In the genomic region with DNA sequence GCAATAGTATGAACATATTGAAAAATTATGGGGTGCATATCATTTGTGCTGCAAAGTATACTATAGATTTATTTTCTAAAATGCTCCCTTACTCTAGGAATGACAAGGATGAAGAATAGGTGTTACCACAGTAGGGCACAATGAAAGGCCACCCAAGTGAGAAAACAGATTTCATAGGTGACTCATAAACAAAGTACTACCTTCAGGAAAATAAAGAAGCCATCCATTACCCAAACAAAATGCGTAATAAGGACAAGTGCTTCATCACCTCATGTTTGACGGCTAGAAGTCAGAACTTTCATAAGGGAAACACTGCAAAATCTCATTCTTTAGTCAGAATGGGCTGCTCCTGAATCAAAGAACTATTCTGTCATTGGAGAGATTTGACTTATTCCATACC, we compare ENCODE assay signal across 19 cellular contexts.
"Had no signal": no experiment of that assay in that cellular context is flagged by ENCODE, and none has a peak within 500 bp of the region (broad histone marks: within the 10 kb centered on the region; RNA-seq: fewer than 3 reads in every experiment).

No MANE protein-coding gene starts in this region.

- H3K36me3 ChIP-seq: left ventricle myocardium inferior, prostate gland, right atrium auricular region, thoracic aorta, upper lobe of right lung had no signal

- H3K4me3 ChIP-seq: left ventricle myocardium inferior, prostate gland, right atrium auricular region, thoracic aorta, upper lobe of right lung had no signal

- H3K4me3 Mint-ChIP-seq: activated CD4-positive, alpha-beta memory T cell treated with anti-CD3 and anti-CD28 coated beads for 36 hours; activated naive CD4-positive, alpha-beta T cell treated with anti-CD3 and anti-CD28 coated beads, Interleukin-2, amount 10 ng/mL, durations not matched to agents 7 days and 5 days; activated naive CD8-positive, alpha-beta T cell treated with anti-CD3 and anti-CD28 coated beads, Interleukin-2, amount 50 U/mL, for 24 hours; brain; immature natural killer cell; mesothelial cell of epicardium; naive thymus-derived CD8-positive, alpha-beta T cell; T-helper 1 cell treated with Interleukin-12 subunit alpha and Interleukin-12 subunit beta and Interleukin-4 antibody, amounts not matched to agents 30 μg/mL and 1 μg/mL, for 36 hours had no signal

- H3K9me3 ChIP-seq: left ventricle myocardium inferior, prostate gland, right atrium auricular region, thoracic aorta, upper lobe of right lung had no signal

- H3K27me3 ChIP-seq: right atrium auricular region, upper lobe of right lung had no signal

- H3K4me1 Mint-ChIP-seq: activated naive CD4-positive, alpha-beta T cell treated with anti-CD3 and anti-CD28 coated beads, Interleukin-2, amount 10 ng/mL, durations not matched to agents 7 days and 5 days; activated naive CD8-positive, alpha-beta T cell treated with anti-CD3 and anti-CD28 coated beads, Interleukin-2, amount 50 U/mL, for 24 hours; brain; immature natural killer cell; mesothelial cell of epicardium; naive thymus-derived CD8-positive, alpha-beta T cell had no signal

- H3K36me3 Mint-ChIP-seq: activated CD4-positive, alpha-beta memory T cell treated with anti-CD3 and anti-CD28 coated beads for 36 hours; activated naive CD4-positive, alpha-beta T cell treated with anti-CD3 and anti-CD28 coated beads, Interleukin-2, amount 10 ng/mL, durations not matched to agents 7 days and 5 days; brain; immature natural killer cell; mesothelial cell of epicardium; naive thymus-derived CD8-positive, alpha-beta T cell had no signal

- ATAC-seq: activated naive CD8-positive, alpha-beta T cell treated with anti-CD3 and anti-CD28 coated beads, Interleukin-2, amount 50 U/mL, for 24 hours; naive thymus-derived CD8-positive, alpha-beta T cell had no signal

- H3K4me1 ChIP-seq: left ventricle myocardium inferior, prostate gland, right atrium auricular region, upper lobe of right lung had no signal

- H3K27me3 Mint-ChIP-seq: activated CD4-positive, alpha-beta memory T cell treated with anti-CD3 and anti-CD28 coated beads for 36 hours had no signal

- H3K9me3 Mint-ChIP-seq: activated CD4-positive, alpha-beta memory T cell treated with anti-CD3 and anti-CD28 coated beads for 36 hours; activated naive CD4-positive, alpha-beta T cell treated with anti-CD3 and anti-CD28 coated beads, Interleukin-2, amount 10 ng/mL, durations not matched to agents 7 days and 5 days; activated naive CD8-positive, alpha-beta T cell treated with anti-CD3 and anti-CD28 coated beads, Interleukin-2, amount 50 U/mL, for 24 hours; mesothelial cell of epicardium; T-helper 1 cell treated with Interleukin-12 subunit alpha and Interleukin-12 subunit beta and Interleukin-4 antibody, amounts not matched to agents 30 μg/mL and 1 μg/mL, for 36 hours had no signal

- FAIRE-seq: endometrium had no signal

- DNase-seq: activated CD4-positive, alpha-beta T cell treated with anti-CD3 and anti-CD28 coated beads for 4 hours; activated CD4-positive, CD25-positive, alpha-beta regulatory T cell; activated effector memory CD4-positive, alpha-beta T cell treated with anti-CD3 and anti-CD28 coated beads, Interleukin-2, amount 50 U/mL, for 16 hours; effector CD4-positive, alpha-beta T cell; immature natural killer cell; left ventricle myocardium inferior; naive thymus-derived CD8-positive, alpha-beta T cell; stimulated activated naive CD4-positive, alpha-beta T cell treated with Interleukin-2 at 50 U/mL for 16 hours; upper lobe of right lung had no signal

- H3K27ac ChIP-seq: left ventricle myocardium inferior, prostate gland, right atrium auricular region, thoracic aorta, upper lobe of right lung had no signal

- H3K27ac Mint-ChIP-seq: activated CD4-positive, alpha-beta memory T cell treated with anti-CD3 and anti-CD28 coated beads for 36 hours; activated naive CD4-positive, alpha-beta T cell treated with anti-CD3 and anti-CD28 coated beads, Interleukin-2, amount 10 ng/mL, durations not matched to agents 7 days and 5 days; activated naive CD8-positive, alpha-beta T cell treated with anti-CD3 and anti-CD28 coated beads, Interleukin-2, amount 50 U/mL, for 24 hours; brain; immature natural killer cell; mesothelial cell of epicardium; naive thymus-derived CD8-positive, alpha-beta T cell; T-helper 1 cell treated with Interleukin-12 subunit alpha and Interleukin-12 subunit beta and Interleukin-4 antibody, amounts not matched to agents 30 μg/mL and 1 μg/mL, for 36 hours had no signal
